Comparison of ENCODE assay signal across 8 cellular contexts in the genomic region with DNA sequence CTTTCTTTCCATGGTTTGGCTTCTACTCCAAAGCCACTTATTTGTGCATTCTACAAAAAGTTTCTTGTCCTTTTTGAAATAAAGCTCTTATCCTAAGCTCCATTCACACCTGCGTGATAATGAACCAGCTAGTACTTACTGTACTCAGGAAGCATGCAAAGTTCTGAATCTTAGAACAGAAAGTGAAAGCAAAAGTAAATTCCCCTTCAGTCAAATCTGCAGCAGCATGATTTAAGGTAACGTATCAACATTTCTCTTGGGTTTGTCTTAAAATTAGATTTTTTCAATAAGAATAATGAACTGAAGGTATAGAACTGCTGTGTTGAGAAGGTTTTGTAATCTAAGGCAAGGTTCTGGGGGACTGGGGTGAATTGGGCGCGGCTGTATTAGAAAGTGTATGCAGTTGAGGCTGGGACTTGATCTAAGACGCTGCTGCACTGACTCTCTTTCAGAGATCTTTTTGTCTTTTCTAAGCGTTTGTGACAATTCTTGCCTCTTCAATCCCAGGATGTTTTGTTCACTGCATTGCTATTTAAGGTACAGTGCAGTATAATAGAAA. TPM values are rescaled to one million over a fixed set of nuclear protein-coding genes. Genes with fewer than 3 reads are reported as not detected.
A peak's percentile ranks its signal among the peaks of the same experiment; 100 is the strongest.
DNase-seq lines count a peak whose midpoint lies in the region; ATAC-seq and TF ChIP-seq lines count a peak whose summit lies in the region.

A gene with protein sequence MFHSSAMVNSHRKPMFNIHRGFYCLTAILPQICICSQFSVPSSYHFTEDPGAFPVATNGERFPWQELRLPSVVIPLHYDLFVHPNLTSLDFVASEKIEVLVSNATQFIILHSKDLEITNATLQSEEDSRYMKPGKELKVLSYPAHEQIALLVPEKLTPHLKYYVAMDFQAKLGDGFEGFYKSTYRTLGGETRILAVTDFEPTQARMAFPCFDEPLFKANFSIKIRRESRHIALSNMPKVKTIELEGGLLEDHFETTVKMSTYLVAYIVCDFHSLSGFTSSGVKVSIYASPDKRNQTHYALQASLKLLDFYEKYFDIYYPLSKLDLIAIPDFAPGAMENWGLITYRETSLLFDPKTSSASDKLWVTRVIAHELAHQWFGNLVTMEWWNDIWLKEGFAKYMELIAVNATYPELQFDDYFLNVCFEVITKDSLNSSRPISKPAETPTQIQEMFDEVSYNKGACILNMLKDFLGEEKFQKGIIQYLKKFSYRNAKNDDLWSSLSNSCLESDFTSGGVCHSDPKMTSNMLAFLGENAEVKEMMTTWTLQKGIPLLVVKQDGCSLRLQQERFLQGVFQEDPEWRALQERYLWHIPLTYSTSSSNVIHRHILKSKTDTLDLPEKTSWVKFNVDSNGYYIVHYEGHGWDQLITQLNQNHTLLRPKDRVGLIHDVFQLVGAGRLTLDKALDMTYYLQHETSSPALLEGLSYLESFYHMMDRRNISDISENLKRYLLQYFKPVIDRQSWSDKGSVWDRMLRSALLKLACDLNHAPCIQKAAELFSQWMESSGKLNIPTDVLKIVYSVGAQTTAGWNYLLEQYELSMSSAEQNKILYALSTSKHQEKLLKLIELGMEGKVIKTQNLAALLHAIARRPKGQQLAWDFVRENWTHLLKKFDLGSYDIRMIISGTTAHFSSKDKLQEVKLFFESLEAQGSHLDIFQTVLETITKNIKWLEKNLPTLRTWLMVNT (plus strand): TSS at position 209 of the 559 bp plus-strand sequence. CDS start 3,186 bp downstream, outside the sequence.

- peak within 1 kb of the TSS; percentile 62 for H3K4me3 ChIP-seq in choroid plexus epithelial cell (ENCODE audit: low read depth, low read length)
- H3K4me3 ChIP-seq in tibial nerve = peak within 1 kb of the TSS; percentile 50 to 71 (median 65)

- peak; percentile 53 for ATAC-seq in GM19351 (IDR thresholded peaks at IDR 0.05; ENCODE audit: unreplicated experiment)
- ATAC-seq in HG03439 (IDR thresholded peaks at IDR 0.05; ENCODE audit: unreplicated experiment) = peak; percentile 45
- peak; percentile 78 for ATAC-seq in memory B cell (ENCODE audit: low read depth)

- no peaks in the 10 kb centered on the region for H3K9me3 ChIP-seq in tibial nerve

- POLR2A ChIA-PET in RWPE1 (lab: Yijun Ruan, JAX; ENCODE audit: low non-redundant PET) = interaction anchor here (0.6 kb wide), 1 partner anchor 29 kb away, joined by 5 read pairs; no protein-coding TSS in a partner anchor

- DNase-seq in COR-L47 (lab: John Stamatoyannopoulos, UW) = peak; percentile 35
- peak; percentile 80 for DNase-seq in RWPE1 (ENCODE audit: low spot score)
- peak; percentile 71 for DNase-seq in choroid plexus epithelial cell (ENCODE audit: low read depth)
- peak in 1 of 2 donors; percentile 21 for DNase-seq in memory B cell (ENCODE audit: low spot score in 2 of 2)
- DNase-seq in tibial nerve (ENCODE audit: low spot score in 2 of 2) = no peak
- no peak for DNase-seq in activated gamma-delta T cell (lab: John Stamatoyannopoulos, UW)

- H3K27me3 Mint-ChIP-seq in memory B cell = no peaks in the 10 kb centered on the region

- no peaks in the 10 kb centered on the region for H3K9me3 Mint-ChIP-seq in memory B cell

- H3K27ac Mint-ChIP-seq in memory B cell = peak within 1 kb of the TSS; percentile 87

- H3K4me1 Mint-ChIP-seq in memory B cell = peaks cover 43% of the 10 kb centered on the region

- peaks cover 10% of the 10 kb centered on the region for H3K36me3 Mint-ChIP-seq in memory B cell

- H3K27ac ChIP-seq in RWPE1 (peak within 1 kb of the TSS; percentile 73), tibial nerve (peak within 1 kb of the TSS; percentile 77 to 88 (median 85))

- no peaks in the 10 kb centered on the region for H3K27me3 ChIP-seq in tibial nerve

- TF ChIP-seq EP300 in tibial nerve (IDR thresholded peaks at IDR 0.05) = peak in 1 of 2 donors; percentile 68

- peak within 1 kb of the TSS; percentile 92 for H3K4me3 Mint-ChIP-seq in memory B cell

- no peak for TF ChIP-seq POLR2A in tibial nerve (IDR thresholded peaks at IDR 0.05)

- WGBS in tibial nerve, 2 donors = 2 to 4% methylated on average over 6 of the region's 6 CpGs

- H3K4me1 ChIP-seq in tibial nerve = peaks cover 0 to 17% (median 8%) of the 10 kb centered on the region in 4 donors

- TF ChIP-seq CTCF in RWPE1 (conservative IDR thresholded peaks at IDR 0.05; ENCODE audit: low read depth) (no peak), choroid plexus epithelial cell (conservative IDR thresholded peaks at IDR 0.05; ENCODE audit: low read depth, low read length) (no peak), tibial nerve (IDR thresholded peaks at IDR 0.05) (no peak)

- H3K36me3 ChIP-seq in tibial nerve = peaks cover 0 to 17% (median 0%) of the 10 kb centered on the region in 3 donors

- CTCF ChIA-PET in RWPE1 (lab: Yijun Ruan, JAX) = interaction anchor here (0.6 to 1.7 kb wide), 5 partner anchors 7 to 1293 kb away, joined by 3 to 7 read pairs (median 3); no protein-coding TSS in a partner anchor

RNA-seq across cellular contexts. Expression of the gene that starts here (rescaled TPM):
- 10 to 100 TPM in 3 of 4 donors, 1 to 10 TPM in 1; 9.9 to 18.6 (median 12.2) TPM for total RNA-seq in tibial nerve

Comparison
In these comparisons a context has a peak if more than half of its experiments do, and no peak if none do; other contexts are left out.
1. DNase-seq: peak in COR-L47 (single experiment), RWPE1 (single experiment) and choroid plexus epithelial cell (single experiment); none in tibial nerve (0 of 2) and activated gamma-delta T cell (single experiment).
2. Peak in every context shown above with its lines, with median percentiles within 50 percentile points of each other: ATAC-seq.